Comparison of ENCODE assay signal across 1 cellular context in genomic region chr20:63941282-63942060, GRCh38.
TF ChIP-seq lines count a peak whose summit lies in the region.

No MANE protein-coding gene starts in this region.

TF ChIP-seq in K562, 482 proteins besides CTCF, POLR2A, EP300 and RAD21 (continued from another document):
- TF ChIP-seq ARID4B (CRISPR knock-in tag; IDR thresholded peaks at IDR 0.05) (peak; percentile 59; the same call in 1 of the 2 replicates), HDGF (IDR thresholded peaks at IDR 0.05) (peak; percentile 92; the same call in 1 of the 2 replicates), MTA1 (IDR thresholded peaks at IDR 0.05; ENCODE audit: borderline replicate concordance) (0 out of 2 replicates have a peak, but pooled peaks have one; percentile 22), MAZ (CRISPR knock-in tag; conservative IDR thresholded peaks at IDR 0.05 in 1 of 2, IDR thresholded peaks at IDR 0.05 in 1 of 2) (peak in 1 of 2 experiments; percentile 52; a peak in 1 of 4 replicates), SIN3A (IDR thresholded peaks at IDR 0.05; ENCODE audit: borderline replicate concordance in 2 of 2, control insufficient read depth in 1 of 2, low read depth in 2 of 2, low read length in 2 of 2) (peak in 1 of 2 experiments; percentile 61; a peak in 1 of 4 replicates), FOXP1 (CRISPR knock-in tag; IDR thresholded peaks at IDR 0.05) (no peak), ZBTB2 (IDR thresholded peaks at IDR 0.05) (no peak), ELF4 (CRISPR knock-in tag; IDR thresholded peaks at IDR 0.05) (peak; percentile 83; the same call in 1 of the 2 replicates), FOXK2 (conservative IDR thresholded peaks at IDR 0.05 in 1 of 2, IDR thresholded peaks at IDR 0.05 in 1 of 2; ENCODE audit: low read depth in 2 of 2) (peak in 1 of 2 experiments; percentile 58; a peak in 1 of 4 replicates), DPF2 (IDR thresholded peaks at IDR 0.05) (peak; percentile 20; the same call in 1 of the 2 replicates), POLR2AphosphoS2 (IDR thresholded peaks at IDR 0.05; ENCODE audit: low read length) (peak; percentile 82; the same call in 1 of the 2 replicates), GABPA (tag; conservative IDR thresholded peaks at IDR 0.05; ENCODE audit: low read depth) (peak; percentile 89), FIP1L1 (IDR thresholded peaks at IDR 0.05; ENCODE audit: low read depth, low read length, poor library complexity, severe bottlenecking) (peak; percentile 29), PRMT5 (CRISPR knock-in tag; IDR thresholded peaks at IDR 0.05) (no peak), RBM14 (IDR thresholded peaks at IDR 0.05; ENCODE audit: borderline replicate concordance, insufficient read depth, low read depth, low read length) (0 out of 2 replicates have a peak, but pooled peaks have one; percentile 83), ZNF165 (CRISPR knock-in tag; IDR thresholded peaks at IDR 0.05; ENCODE audit: borderline replicate concordance) (no peak), ZBTB8A (IDR thresholded peaks at IDR 0.05; ENCODE audit: partially characterized antibody) (no peak), ZBTB11 (CRISPR knock-in tag; IDR thresholded peaks at IDR 0.05) (peak in 2 of 3 experiments; percentile 62 to 87; a peak in 3 of 6 replicates), PKNOX1 (IDR thresholded peaks at IDR 0.05) (peak; percentile 68), ZNF785 (CRISPR knock-in tag; IDR thresholded peaks at IDR 0.05) (no peak)
